Comparison of ENCODE assay signal across 39 cellular contexts in the genomic region with DNA sequence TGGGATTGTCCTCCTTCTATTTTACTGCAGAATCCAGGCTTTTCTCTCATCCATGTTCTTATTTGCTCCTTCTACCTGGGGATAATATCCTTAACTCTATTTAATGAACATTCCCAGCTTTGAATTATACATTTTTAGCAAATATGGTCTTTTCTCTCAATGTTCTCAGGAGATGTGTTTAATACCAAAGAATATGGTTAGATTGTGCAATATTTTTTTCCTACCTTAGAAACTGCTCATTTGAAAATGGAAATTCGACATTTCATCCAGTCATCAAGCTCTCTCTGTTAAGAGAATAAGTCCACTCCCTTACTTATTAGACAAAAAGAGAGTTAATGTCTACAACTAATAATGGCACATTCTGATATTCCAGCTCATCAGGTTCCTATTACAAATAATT.
"Had no signal": no experiment of that assay in that cellular context is flagged by ENCODE, and none has a peak within 500 bp of the region (broad histone marks: within the 10 kb centered on the region; RNA-seq: fewer than 3 reads in every experiment).

No MANE protein-coding gene starts in this region.

- H3K4me1 ChIP-seq: adrenal gland, body of pancreas, breast epithelium had no signal

- FAIRE-seq: astrocyte, bronchial epithelial cell had no signal

- H3K27me3 Mint-ChIP-seq: activated naive CD4-positive, alpha-beta T cell treated with anti-CD3 and anti-CD28 coated beads, Interleukin-2, amount 10 ng/mL, durations not matched to agents 7 days and 5 days; activated naive CD4-positive, alpha-beta T cell treated with anti-CD3 and anti-CD28 coated beads, Interleukin-2, amount 50 U/mL, for 24 hours; activated naive CD8-positive, alpha-beta T cell; activated naive CD8-positive, alpha-beta T cell treated with anti-CD3 and anti-CD28 coated beads, Interleukin-2, amount 10 ng/mL, durations not matched to agents 7 days and 5 days; activated naive CD8-positive, alpha-beta T cell treated with anti-CD3 and anti-CD28 coated beads, Interleukin-2, amount 50 U/mL, for 24 hours; activated T-cell treated with anti-CD3 and anti-CD28 coated beads, Interleukin-2, amount 50 U/mL, for 24 hours; activated T-helper 17 cell treated with anti-CD3 and anti-CD28 coated beads, Interleukin-2, amount 50 U/mL, for 72 hours; central memory CD8-positive, alpha-beta T cell had no signal

- H3K9me3 ChIP-seq: adrenal gland, ascending aorta, body of pancreas, breast epithelium had no signal

- H3K27me3 ChIP-seq: adrenal gland, ascending aorta, body of pancreas, brain microvascular endothelial cell, breast epithelium, cardiac muscle cell had no signal

- H3K27ac Mint-ChIP-seq: activated naive CD4-positive, alpha-beta T cell treated with anti-CD3 and anti-CD28 coated beads for 36 hours; activated naive CD4-positive, alpha-beta T cell treated with anti-CD3 and anti-CD28 coated beads, Interleukin-2, amount 10 ng/mL, durations not matched to agents 7 days and 5 days; activated naive CD4-positive, alpha-beta T cell treated with anti-CD3 and anti-CD28 coated beads, Interleukin-2, amount 50 U/mL, for 24 hours; activated naive CD4-positive, alpha-beta T cell treated with anti-CD3 and anti-CD28 coated beads, Interleukin-2, amount 50 U/mL, for 72 hours; activated naive CD8-positive, alpha-beta T cell; activated naive CD8-positive, alpha-beta T cell treated with anti-CD3 and anti-CD28 coated beads for 36 hours; activated naive CD8-positive, alpha-beta T cell treated with anti-CD3 and anti-CD28 coated beads, Interleukin-2, amount 10 ng/mL, durations not matched to agents 7 days and 5 days; activated naive CD8-positive, alpha-beta T cell treated with anti-CD3 and anti-CD28 coated beads, Interleukin-2, amount 50 U/mL, for 24 hours; activated T-cell treated with anti-CD3 and anti-CD28 coated beads, Interleukin-2, amount 50 U/mL, for 24 hours; activated T-cell treated with anti-CD3 and anti-CD28 coated beads, Interleukin-2, amount 50 U/mL, for 72 hours; activated T-helper 1 cell treated with anti-CD3 and anti-CD28 coated beads, Interleukin-12 subunit alpha, Interleukin-12 subunit beta, Interleukin-2, Interleukin-4 antibody, amounts not matched to agents 30 ng/mL and 10 ng/mL and 1 ng/mL, durations not matched to agents 14 hours and 24 hours and 36 hours; activated T-helper 17 cell treated with anti-CD3 and anti-CD28 coated beads, Interleukin-2, amount 50 U/mL, for 72 hours; activated T-helper 2 cell treated with anti-CD3 and anti-CD28 coated beads, Interferon-gamma antibody, Interleukin-2, Interleukin-4, amounts not matched to agents 10 μg/mL and 5 μg/mL and 100 μg/mL, durations not matched to agents 14 hours and 24 hours and 36 hours; brain had no signal

- H3K27ac ChIP-seq: adrenal gland, ascending aorta, body of pancreas, brain microvascular endothelial cell, breast epithelium, cardiac muscle cell had no signal

- H3K4me3 ChIP-seq: adrenal gland, ascending aorta, body of pancreas, breast epithelium, cardiac muscle cell had no signal

- H3K36me3 Mint-ChIP-seq: activated naive CD4-positive, alpha-beta T cell treated with anti-CD3 and anti-CD28 coated beads, Interleukin-2, amount 10 ng/mL, durations not matched to agents 7 days and 5 days; activated naive CD4-positive, alpha-beta T cell treated with anti-CD3 and anti-CD28 coated beads, Interleukin-2, amount 50 U/mL, for 24 hours; activated naive CD4-positive, alpha-beta T cell treated with anti-CD3 and anti-CD28 coated beads, Interleukin-2, amount 50 U/mL, for 72 hours; activated naive CD8-positive, alpha-beta T cell; activated naive CD8-positive, alpha-beta T cell treated with anti-CD3 and anti-CD28 coated beads for 36 hours; activated naive CD8-positive, alpha-beta T cell treated with anti-CD3 and anti-CD28 coated beads, Interleukin-2, amount 10 ng/mL, durations not matched to agents 7 days and 5 days; brain had no signal

- H3K4me3 Mint-ChIP-seq: activated naive CD4-positive, alpha-beta T cell treated with anti-CD3 and anti-CD28 coated beads for 36 hours; activated naive CD4-positive, alpha-beta T cell treated with anti-CD3 and anti-CD28 coated beads, Interleukin-2, amount 10 ng/mL, durations not matched to agents 7 days and 5 days; activated naive CD4-positive, alpha-beta T cell treated with anti-CD3 and anti-CD28 coated beads, Interleukin-2, amount 50 U/mL, for 24 hours; activated naive CD8-positive, alpha-beta T cell; activated naive CD8-positive, alpha-beta T cell treated with anti-CD3 and anti-CD28 coated beads for 36 hours; activated naive CD8-positive, alpha-beta T cell treated with anti-CD3 and anti-CD28 coated beads, Interleukin-2, amount 10 ng/mL, durations not matched to agents 7 days and 5 days; activated naive CD8-positive, alpha-beta T cell treated with anti-CD3 and anti-CD28 coated beads, Interleukin-2, amount 50 U/mL, for 24 hours; activated T-cell treated with anti-CD3 and anti-CD28 coated beads, Interleukin-2, amount 50 U/mL, for 24 hours; activated T-cell treated with anti-CD3 and anti-CD28 coated beads, Interleukin-2, amount 50 U/mL, for 4 hours; activated T-cell treated with anti-CD3 and anti-CD28 coated beads, Interleukin-2, amount 50 U/mL, for 72 hours; activated T-helper 1 cell treated with anti-CD3 and anti-CD28 coated beads, Interleukin-12 subunit alpha, Interleukin-12 subunit beta, Interleukin-2, Interleukin-4 antibody, amounts not matched to agents 30 ng/mL and 10 ng/mL and 1 ng/mL, durations not matched to agents 14 hours and 24 hours and 36 hours; activated T-helper 17 cell treated with anti-CD3 and anti-CD28 coated beads, Interleukin-2, amount 50 U/mL, for 72 hours; brain; central memory CD8-positive, alpha-beta T cell had no signal

- ATAC-seq: activated naive CD4-positive, alpha-beta T cell treated with anti-CD3 and anti-CD28 coated beads, Interleukin-2, amount 50 U/mL, for 72 hours; activated naive CD8-positive, alpha-beta T cell treated with anti-CD3 and anti-CD28 coated beads, Interleukin-2, amount 50 U/mL, for 24 hours; activated T-cell treated with anti-CD3 and anti-CD28 coated beads, Interleukin-2, amount 50 U/mL, for 4 hours; activated T-cell treated with anti-CD3 and anti-CD28 coated beads, Interleukin-2, amount 50 U/mL, for 72 hours; activated T-helper 17 cell treated with anti-CD3 and anti-CD28 coated beads, Interleukin-2, amount 50 U/mL, for 72 hours; body of pancreas had no signal

- H3K36me3 ChIP-seq: adrenal gland, ascending aorta, brain microvascular endothelial cell, breast epithelium, cardiac muscle cell had no signal

- H3K4me1 Mint-ChIP-seq: activated naive CD4-positive, alpha-beta T cell treated with anti-CD3 and anti-CD28 coated beads, Interleukin-2, amount 10 ng/mL, durations not matched to agents 7 days and 5 days; activated naive CD4-positive, alpha-beta T cell treated with anti-CD3 and anti-CD28 coated beads, Interleukin-2, amount 50 U/mL, for 24 hours; activated naive CD8-positive, alpha-beta T cell treated with anti-CD3 and anti-CD28 coated beads for 36 hours; activated naive CD8-positive, alpha-beta T cell treated with anti-CD3 and anti-CD28 coated beads, Interleukin-2, amount 10 ng/mL, durations not matched to agents 7 days and 5 days; activated naive CD8-positive, alpha-beta T cell treated with anti-CD3 and anti-CD28 coated beads, Interleukin-2, amount 50 U/mL, for 24 hours; activated T-helper 17 cell treated with anti-CD3 and anti-CD28 coated beads, Interleukin-2, amount 50 U/mL, for 72 hours; central memory CD8-positive, alpha-beta T cell had no signal

- DNase-seq: activated effector memory CD4-positive, alpha-beta T cell treated with anti-CD3 and anti-CD28 coated beads, Interleukin-2, amount 50 U/mL, for 16 hours; activated effector memory CD4-positive, alpha-beta T cell treated with Interleukin-2 at 50 U/mL for 16 hours; activated gamma-delta T cell; activated gamma-delta T cell treated with Interleukin-2 at 50 U/mL for 16 hours; activated naive CD4-positive, alpha-beta T cell; activated naive CD4-positive, alpha-beta T cell treated with anti-CD3 and anti-CD28 coated beads for 36 hours; activated naive CD4-positive, alpha-beta T cell treated with anti-CD3 and anti-CD28 coated beads, Interleukin-2, amount 10 ng/mL, durations not matched to agents 7 days and 5 days; activated naive CD4-positive, alpha-beta T cell treated with anti-CD3 and anti-CD28 coated beads, Interleukin-2, amount 50 U/mL, for 16 hours; activated naive CD4-positive, alpha-beta T cell treated with Interleukin-2 at 50 U/mL for 16 hours; activated naive CD8-positive, alpha-beta T cell treated with anti-CD3 and anti-CD28 coated beads for 36 hours; activated naive CD8-positive, alpha-beta T cell treated with anti-CD3 and anti-CD28 coated beads, Interleukin-2, amount 10 ng/mL, durations not matched to agents 7 days and 5 days; activated naive CD8-positive, alpha-beta T cell treated with anti-CD3 and anti-CD28 coated beads, Interleukin-2, amount 50 U/mL, for 24 hours; activated T-cell treated with anti-CD3 and anti-CD28 coated beads, Interleukin-2, amount 50 U/mL, for 24 hours; activated T-cell treated with anti-CD3 and anti-CD28 coated beads, Interleukin-2, amount 50 U/mL, for 4 hours; activated T-cell treated with anti-CD3 and anti-CD28 coated beads, Interleukin-2, amount 50 U/mL, for 48 hours; activated T-cell treated with anti-CD3 and anti-CD28 coated beads, Interleukin-2, amount 50 U/mL, for 72 hours; adrenal gland; amniotic stem cell; amygdala; anterior cingulate cortex; aorta; body of pancreas; brain microvascular endothelial cell; caudate nucleus; central memory CD4-positive, alpha-beta T cell; cerebellar nuclear complex had no signal

- H3K9me3 Mint-ChIP-seq: activated naive CD4-positive, alpha-beta T cell treated with anti-CD3 and anti-CD28 coated beads for 36 hours; activated naive CD4-positive, alpha-beta T cell treated with anti-CD3 and anti-CD28 coated beads, Interleukin-2, amount 10 ng/mL, durations not matched to agents 7 days and 5 days; activated naive CD8-positive, alpha-beta T cell treated with anti-CD3 and anti-CD28 coated beads, Interleukin-2, amount 10 ng/mL, durations not matched to agents 7 days and 5 days; activated T-cell treated with anti-CD3 and anti-CD28 coated beads, Interleukin-2, amount 50 U/mL, for 24 hours; activated T-helper 2 cell treated with anti-CD3 and anti-CD28 coated beads, Interferon-gamma antibody, Interleukin-2, Interleukin-4, amounts not matched to agents 10 μg/mL and 5 μg/mL and 100 μg/mL, durations not matched to agents 14 hours and 24 hours and 36 hours had no signal
